ENCODE assay signal across 8 cellular contexts in the genomic region with DNA sequence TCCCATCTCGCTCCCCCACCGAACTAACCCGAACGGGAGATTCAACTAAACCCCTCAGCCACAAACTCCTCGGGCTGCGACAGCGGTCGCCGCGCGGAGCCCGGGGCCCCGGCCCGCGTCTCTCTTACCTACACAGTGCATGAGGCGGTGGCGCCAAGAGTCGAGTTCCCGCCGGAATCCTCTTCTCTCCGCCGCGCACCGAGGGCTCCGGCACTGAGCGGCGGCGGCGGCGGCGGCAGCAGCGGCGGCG. TPM values are rescaled to one million over a fixed set of nuclear protein-coding genes. Genes with fewer than 3 reads are reported as not detected.
DNase-seq lines count a peak whose midpoint lies in the region; ATAC-seq, FAIRE-seq and TF ChIP-seq lines count a peak whose summit lies in the region.

No MANE protein-coding gene starts in this region.

- POLR2A ChIA-PET in GM12878 (lab: Charles Lee): interaction anchor here (2.1 kb wide), 1 partner anchor 36 kb away, joined by 7 read pairs; no protein-coding TSS in a partner anchor

- no peaks in the 10 kb centered on the region for H3K9me3 ChIP-seq in GM12878 (replicated peaks; ENCODE audit: control insufficient read depth, insufficient read depth, low read length)
- H3K9me3 ChIP-seq in right lobe of liver: peaks cover 0 to 4% (median 0%) of the 10 kb centered on the region in 4 donors
- H3K9me3 ChIP-seq in upper lobe of left lung: no peaks in the 10 kb centered on the region

- CTCF ChIA-PET in GM12878 (lab: Yijun Ruan, JAX): interaction anchor here (2.4 kb wide), 1 partner anchor 204 kb away, joined by 9 read pairs; no protein-coding TSS in a partner anchor

- H3K36me3 Mint-ChIP-seq in activated T-cell treated with anti-CD3 and anti-CD28 coated beads, Interleukin-2, amount 50 U/mL, for 72 hours (ENCODE audit: insufficient read depth in 2 of 2): peaks cover 5 to 6% of the 10 kb centered on the region in 2 donors

- H3K27me3 Mint-ChIP-seq in activated T-cell treated with anti-CD3 and anti-CD28 coated beads, Interleukin-2, amount 50 U/mL, for 72 hours (ENCODE audit: low read depth): peaks cover 26% of the 10 kb centered on the region

- no peaks in the 10 kb centered on the region for H3K9me3 Mint-ChIP-seq in activated T-cell treated with anti-CD3 and anti-CD28 coated beads, Interleukin-2, amount 50 U/mL, for 72 hours

- TF ChIP-seq RAD21 in GM12878 (IDR thresholded peaks at IDR 0.05; ENCODE audit: insufficient read depth, low read depth, low read length): no peak

- in situ Hi-C loops in GM12878 (cut with MboI): loop anchor here (10.0 kb wide), 2 partner anchors 207 to 447 kb away; a partner anchor contains a TSS

- no peaks in the 10 kb centered on the region; the same call in 1 of the 2 replicates for H3K4me1 ChIP-seq in GM12878 (ENCODE audit: control insufficient read depth, insufficient read depth, low read length)
- peaks cover 0 to 7% (median 0%) of the 10 kb centered on the region in 4 donors for H3K4me1 ChIP-seq in right lobe of liver
- peaks cover 6 to 19% (median 9%) of the 10 kb centered on the region in 4 donors for H3K4me1 ChIP-seq in upper lobe of left lung

- SMC1A ChIA-PET in GM12878 (lab: Charles Lee; ENCODE audit: uncharacterized antibody, unreplicated experiment): interaction anchor here (0.9 to 1.8 kb wide), 3 partner anchors 9 to 211 kb away, joined by 3 to 8 read pairs (median 4); a partner anchor contains a TSS

- TF ChIP-seq CTCF in GM12878 (IDR thresholded peaks at IDR 0.05 in 2 of 3, conservative IDR thresholded peaks at IDR 0.05 in 1 of 3; ENCODE audit: control insufficient read depth in 2 of 3, extremely low read depth in 1 of 3, insufficient read depth in 1 of 3, low read depth in 3 of 3, low read length in 3 of 3) (no peak), right lobe of liver (IDR thresholded peaks at IDR 0.05) (no peak), upper lobe of left lung (IDR thresholded peaks at IDR 0.05) (no peak)

- peak overlapping the region; percentile 91 for H3K9ac ChIP-seq in GM12878 (ENCODE audit: control insufficient read depth, insufficient read depth, low read length)

- FAIRE-seq in GM12878 (lab: Jason Lieb, UNC): no peak

- H3K36me3 ChIP-seq in GM12878 (ENCODE audit: control insufficient read depth in 2 of 2, insufficient read depth in 2 of 2, low read length in 1 of 2) (no peaks in the 10 kb centered on the region), right lobe of liver (no peaks in the 10 kb centered on the region), upper lobe of left lung (no peaks in the 10 kb centered on the region)

- H3K4me3 Mint-ChIP-seq in activated T-cell treated with anti-CD3 and anti-CD28 coated beads, Interleukin-2, amount 50 U/mL, for 72 hours: peak overlapping the region; percentile 85 to 95

- TF ChIP-seq EP300 in GM12878 (IDR thresholded peaks at IDR 0.05; ENCODE audit: borderline replicate concordance in 1 of 2, control insufficient read depth in 1 of 2, low read depth in 2 of 2, low read length in 2 of 2): no peak
- TF ChIP-seq EP300 in upper lobe of left lung (IDR thresholded peaks at IDR 0.05): no peak

- ATAC-seq in activated T-cell treated with anti-CD3 and anti-CD28 coated beads, Interleukin-2, amount 50 U/mL, for 72 hours (replicated peaks in 1 of 2): no peak
- ATAC-seq in HG03442 (IDR thresholded peaks at IDR 0.05; ENCODE audit: unreplicated experiment) (peak; percentile 10), GM12878 (peak; percentile 12), right lobe of liver (peak in 2 of 4 donors; percentile 4 to 11), upper lobe of left lung (ENCODE audit: low FRiP score in 2 of 2) (peak in 1 of 2 donors; percentile 28)

- peaks cover 18% of the 10 kb centered on the region for H3K4me1 Mint-ChIP-seq in activated T-cell treated with anti-CD3 and anti-CD28 coated beads, Interleukin-2, amount 50 U/mL, for 72 hours (ENCODE audit: low read depth)

- H2AFZ ChIP-seq in GM12878 (ENCODE audit: control insufficient read depth, low read depth, low read length): peak overlapping the region; percentile 72

- no peaks in the 10 kb centered on the region for H4K20me1 ChIP-seq in GM12878 (ENCODE audit: control insufficient read depth, insufficient read depth)

- peak overlapping the region; percentile 84 for H3K27ac ChIP-seq in GM12878 (ENCODE audit: control insufficient read depth, insufficient read depth)
- H3K27ac ChIP-seq in right lobe of liver: peak overlapping the region; percentile 75 to 86 (median 83)
- peak overlapping the region; percentile 90 to 96 (median 90) for H3K27ac ChIP-seq in upper lobe of left lung

- intact Hi-C loops in GM12878 (cut with micrococcal nuclease; ENCODE audit: unreplicated experiment): loop anchor here (2.0 kb wide), 2 partner anchors 211 to 445 kb away; a partner anchor contains a TSS
- intact Hi-C loops in right lobe of liver (cut with DNase I): no loop called here

- no TSS peak for BruUV-seq in GM12878 (replicated peaks; lab: Mats Ljungman, UMichigan)

- WGBS in GM12878 (ENCODE audit: insufficient coverage, insufficient replicate concordance, low lambda C conversion rate, missing lambda C conversion rate): under 1% methylated on average over 34 of the region's 34 CpGs
- no CpG with 5 or more reads among the region's 34 CpGs for WGBS in right lobe of liver (ENCODE audit: insufficient coverage, low coverage, low lambda C conversion rate, missing lambda C conversion rate)
- 1% methylated on average over 14 of the region's 34 CpGs; no CpG with 5 or more reads in 1 of the 2 donors for WGBS in upper lobe of left lung, 2 donors

- H3K4me3 ChIP-seq in GM12878 (peak overlapping the region; percentile 90), right lobe of liver (peak overlapping the region; percentile 59 to 83 (median 73)), upper lobe of left lung (peak overlapping the region; percentile 67 to 96 (median 93))

- H3K27me3 ChIP-seq in GM12878 (replicated peaks in 1 of 2; ENCODE audit: control insufficient read depth in 2 of 2, insufficient read depth in 2 of 2, low read length in 1 of 2) (no peaks in the 10 kb centered on the region), right lobe of liver (no peaks in the 10 kb centered on the region), upper lobe of left lung (no peaks in the 10 kb centered on the region)

- RAD21 ChIA-PET in GM12878 (lab: Charles Lee; ENCODE audit: unreplicated experiment): interaction anchor here (1.1 kb wide), 1 partner anchor 211 kb away, joined by 4 read pairs; a partner anchor contains a TSS

- peaks cover 41% of the 10 kb centered on the region for H3K79me2 ChIP-seq in GM12878 (ENCODE audit: control insufficient read depth, insufficient read depth, low read length)

- no peak overlapping the region for H3K4me2 ChIP-seq in GM12878 (ENCODE audit: control insufficient read depth, insufficient read depth)

- TF ChIP-seq POLR2A in GM12878 (IDR thresholded peaks at IDR 0.05; ENCODE audit: low read depth, low read length) (no peak; the same call in 1 of the 2 replicates), right lobe of liver (IDR thresholded peaks at IDR 0.05) (peak; percentile 63), upper lobe of left lung (IDR thresholded peaks at IDR 0.05) (peak in 3 of 4 donors; percentile 41 to 86 (median 71))

- DNase-seq in activated T-cell treated with anti-CD3 and anti-CD28 coated beads, Interleukin-2, amount 50 U/mL, for 72 hours: no peak
- DNase-seq in activated T-cell treated with anti-CD3 and anti-CD28 coated beads, Interleukin-2, amount 50 U/mL, for 1 hour: no peak
- no peak for DNase-seq in GM12878 (ENCODE audit: low read depth, low spot score)
- DNase-seq in right lobe of liver: no peak
- no peak for DNase-seq in upper lobe of left lung
- DNase-seq in RKO (ENCODE audit: low spot score): no peak
- no peak for DNase-seq in NCI-H1092 treated with DMSO at 0.1 percent for 48 hours (lab: John Stamatoyannopoulos, UW)

- no peak overlapping the region for H3K27ac Mint-ChIP-seq in activated T-cell treated with anti-CD3 and anti-CD28 coated beads, Interleukin-2, amount 50 U/mL, for 72 hours

RNA-seq across cellular contexts. Expression of a gene that starts 0.2 kb away (rescaled TPM):
- 1 to 10 TPM; 8.4 to 9.1 TPM for total RNA-seq in activated T-cell treated with anti-CD3 and anti-CD28 coated beads, Interleukin-2, amount 50 U/mL, for 72 hours
- total RNA-seq in GM12878 (2013; cell fraction: nucleolus; rRNA removed): 88.7 and 128 TPM in 2 replicates
- total RNA-seq in GM12878 (2014; rRNA removed): 7.3 and 8.4 TPM in 2 replicates
- total RNA-seq in GM12878 (2014; rRNA removed; fragmentation: Illumina TruSeq; extraction: Trizol): 9.6 and 11.1 TPM in 2 replicates
- 9.7 and 10.4 TPM in 2 replicates for total RNA-seq in GM12878 (2021)
- polyA plus RNA-seq in GM12878 (2011; ENCODE audit: low read depth): 2.8 TPM
- 9.8 and 13.6 TPM in 2 replicates for polyA plus RNA-seq in GM12878 (2011; rRNA removed)
- polyA plus RNA-seq in GM12878 (2011; cell fraction: cytosol; rRNA removed): 3.2 and 3.5 TPM in 2 replicates
- 9.1 and 9.7 TPM in 2 replicates for polyA plus RNA-seq in GM12878 (2011; cell fraction: nucleus; rRNA removed)
- 3.7 and 6.0 TPM in 2 replicates for polyA plus RNA-seq in GM12878 (2012)
- polyA plus RNA-seq in GM12878 (2014; fragmentation: Illumina TruSeq; extraction: Trizol): 5.2 and 7.7 TPM in 2 replicates
- 1 to 10 TPM; 2.2 to 3.3 TPM for polyA plus RNA-seq in GM12878 (2014; fragmentation: Nextera tagmentation; extraction: Ambion mirVana)
- polyA plus RNA-seq in GM12878 (2014; rRNA removed): 2.6 and 5.6 TPM in 2 replicates
- 1 to 10 TPM; 5.8 to 6.0 TPM for polyA plus RNA-seq in GM12878 (2016; fragmentation: Nextera tagmentation; extraction: Ambion mirVana)
- polyA minus RNA-seq in GM12878 (2011; rRNA and poly(A)+ RNA removed): 11.1 and 15.1 TPM in 2 replicates
- polyA minus RNA-seq in GM12878 (2011; cell fraction: cytosol; rRNA and poly(A)+ RNA removed): 1.6 and 6.7 TPM in 2 replicates
- 26.5 and 37.4 TPM in 2 replicates for polyA minus RNA-seq in GM12878 (2011; cell fraction: nucleus; rRNA and poly(A)+ RNA removed)
- total RNA-seq in right lobe of liver: 1 to 10 TPM; 4.3 to 8.7 (median 6.2) TPM
- 10 to 100 TPM; 12.5 to 33.5 (median 19.6) TPM for total RNA-seq in upper lobe of left lung

Comparison
In these comparisons a context has a peak if more than half of its experiments do, and no peak if none do; other contexts are left out.
1. ATAC-seq: peak in HG03442 (single experiment) and GM12878 (single experiment); none in activated T-cell treated with anti-CD3 and anti-CD28 coated beads, Interleukin-2, amount 50 U/mL, for 72 hours (0 of 2).
2. Peak in every context shown above with its lines, with median percentiles within 50 percentile points of each other: H3K27ac ChIP-seq and H3K4me3 ChIP-seq.